ENCODE assay signal across 22 cellular contexts in genomic region chr2:70442301-70443077, GRCh38.
A peak's percentile ranks its signal among the peaks of the same experiment; 100 is the strongest.
DNase-seq lines count a peak whose midpoint lies in the region; ATAC-seq and TF ChIP-seq lines count a peak whose summit lies in the region.
"Had no signal": no experiment of that assay in that cellular context is flagged by ENCODE, and none has a peak within 500 bp of the region (broad histone marks: within the 10 kb centered on the region; RNA-seq: fewer than 3 reads in every experiment).

No MANE protein-coding gene starts in this region.

- no TSS peak for BruUV-seq in PC-3 (replicated peaks; lab: Mats Ljungman, UMichigan)

- no peak overlapping the region for H3K27ac ChIP-seq in CD4-positive, CD25-positive, alpha-beta regulatory T cell (ENCODE audit: insufficient read depth, low read length, poor library complexity, severe bottlenecking)
- H3K27ac ChIP-seq in PC-3 (ENCODE audit: low read length) (no peak overlapping the region), foreskin keratinocyte (no peak overlapping the region)
- H3K27ac ChIP-seq: heart right ventricle, left lung, tibial nerve had no signal

- peaks cover 0 to 2% (median 0%) of the 10 kb centered on the region in 7 donors for H3K9me3 Mint-ChIP-seq in CD4-positive, CD25-positive, alpha-beta regulatory T cell
- H3K9me3 Mint-ChIP-seq in T-cell: no peaks in the 10 kb centered on the region
- no peaks in the 10 kb centered on the region for H3K9me3 Mint-ChIP-seq in activated T-helper 2 cell treated with anti-CD3 and anti-CD28 coated beads, Interferon-gamma antibody, Interleukin-2, Interleukin-4, amounts not matched to agents 10 μg/mL and 5 μg/mL and 100 μg/mL, durations not matched to agents 14 hours and 24 hours and 36 hours
- H3K9me3 Mint-ChIP-seq: activated CD4-positive, alpha-beta memory T cell treated with anti-CD3 and anti-CD28 coated beads for 36 hours; activated T-cell treated with anti-CD3 and anti-CD28 coated beads, Interleukin-2, amount 50 U/mL, for 72 hours; effector memory CD8-positive, alpha-beta T cell had no signal

- intact Hi-C loops in activated T-helper 2 cell treated with anti-CD3 and anti-CD28 coated beads, Interferon-gamma antibody, Interleukin-2, Interleukin-4, amounts not matched to agents 10 μg/mL and 5 μg/mL and 100 μg/mL, durations not matched to agents 14 hours and 24 hours and 36 hours (cut with micrococcal nuclease): no loop called here
- intact Hi-C loops in PC-3 (cut with micrococcal nuclease): no loop called here

- H3K36me3 ChIP-seq in CD4-positive, CD25-positive, alpha-beta regulatory T cell (ENCODE audit: control insufficient read depth, insufficient read depth, low read length): no peaks in the 10 kb centered on the region
- no peaks in the 10 kb centered on the region for H3K36me3 ChIP-seq in PC-3 (ENCODE audit: low read depth, low read length)
- H3K36me3 ChIP-seq: heart right ventricle, left lung, tibial nerve had no signal

- no peaks in the 10 kb centered on the region for H3K79me2 ChIP-seq in PC-3 (ENCODE audit: low read length)

- no peaks in the 10 kb centered on the region for H4K20me1 ChIP-seq in PC-3 (ENCODE audit: low read length)

- H3K27me3 ChIP-seq in CD4-positive, CD25-positive, alpha-beta regulatory T cell (ENCODE audit: control insufficient read depth, insufficient read depth, low read length): no peaks in the 10 kb centered on the region
- no peaks in the 10 kb centered on the region for H3K27me3 ChIP-seq in PC-3 (ENCODE audit: low read length)
- no peaks in the 10 kb centered on the region for H3K27me3 ChIP-seq in foreskin keratinocyte
- H3K27me3 ChIP-seq: heart right ventricle, left lung, tibial nerve had no signal

- H3K4me1 Mint-ChIP-seq in CD4-positive, CD25-positive, alpha-beta regulatory T cell: peaks cover 5 to 35% (median 7%) of the 10 kb centered on the region in 4 donors
- peaks cover 37 to 58% (median 44%) of the 10 kb centered on the region in 3 donors for H3K4me1 Mint-ChIP-seq in T-cell
- H3K4me1 Mint-ChIP-seq in activated T-helper 2 cell treated with anti-CD3 and anti-CD28 coated beads, Interferon-gamma antibody, Interleukin-2, Interleukin-4, amounts not matched to agents 10 μg/mL and 5 μg/mL and 100 μg/mL, durations not matched to agents 14 hours and 24 hours and 36 hours (ENCODE audit: low read depth): peaks cover 13% of the 10 kb centered on the region

- H3K4me3 ChIP-seq in CD4-positive, CD25-positive, alpha-beta regulatory T cell (ENCODE audit: low read depth, low read length): no peak overlapping the region
- no peak overlapping the region for H3K4me3 ChIP-seq in PC-3 (ENCODE audit: low read length)
- H3K4me3 ChIP-seq: heart right ventricle, left lung, tibial nerve had no signal

- H3K9ac ChIP-seq in PC-3 (ENCODE audit: low read length): no peak overlapping the region

- H3F3A ChIP-seq in PC-3 (ENCODE audit: low read length, unreplicated experiment): no peaks in the 10 kb centered on the region

- no peaks in the 10 kb centered on the region for H3K9me2 ChIP-seq in PC-3 (replicated peaks; ENCODE audit: low read length)

- ATAC-seq in CD4-positive, CD25-positive, alpha-beta regulatory T cell (ENCODE audit: low read depth in 2 of 2): no peak
- ATAC-seq in T-cell (replicated peaks in 1 of 4) (no peak), PC-3 (no peak), foreskin keratinocyte (no peak)
- ATAC-seq: activated T-cell treated with anti-CD3 and anti-CD28 coated beads, Interleukin-2, amount 50 U/mL, for 72 hours; effector memory CD8-positive, alpha-beta T cell; heart right ventricle; left lung had no signal

- H2AFZ ChIP-seq in PC-3 (ENCODE audit: low read length): no peak overlapping the region

- H3K4me1 ChIP-seq in CD4-positive, CD25-positive, alpha-beta regulatory T cell (ENCODE audit: control insufficient read depth, insufficient read depth, low read length, poor library complexity, severe bottlenecking): peaks cover 6% of the 10 kb centered on the region
- no peaks in the 10 kb centered on the region for H3K4me1 ChIP-seq in PC-3 (ENCODE audit: insufficient read depth, low read length)
- no peaks in the 10 kb centered on the region for H3K4me1 ChIP-seq in foreskin keratinocyte
- H3K4me1 ChIP-seq: left lung, tibial nerve had no signal

- peak overlapping the region in 2 of 3 donors; percentile 20 to 61 for H3K27ac Mint-ChIP-seq in CD4-positive, CD25-positive, alpha-beta regulatory T cell
- peak overlapping the region; percentile 28 to 48 for H3K27ac Mint-ChIP-seq in T-cell
- H3K27ac Mint-ChIP-seq in activated T-helper 2 cell treated with anti-CD3 and anti-CD28 coated beads, Interferon-gamma antibody, Interleukin-2, Interleukin-4, amounts not matched to agents 10 μg/mL and 5 μg/mL and 100 μg/mL, durations not matched to agents 14 hours and 24 hours and 36 hours: no peak overlapping the region
- H3K27ac Mint-ChIP-seq: activated CD4-positive, alpha-beta memory T cell treated with anti-CD3 and anti-CD28 coated beads for 36 hours; activated T-cell treated with anti-CD3 and anti-CD28 coated beads, Interleukin-2, amount 50 U/mL, for 72 hours; effector memory CD8-positive, alpha-beta T cell had no signal

- no peaks in the 10 kb centered on the region for H3K9me3 ChIP-seq in CD4-positive, CD25-positive, alpha-beta regulatory T cell (ENCODE audit: control insufficient read depth in 2 of 2, low read length in 2 of 2)
- no peaks in the 10 kb centered on the region for H3K9me3 ChIP-seq in PC-3 (ENCODE audit: low read length)
- H3K9me3 ChIP-seq: heart right ventricle, left lung, tibial nerve had no signal

- POLR2A ChIA-PET in T-cell (lab: Charles Lee) (interaction anchor here in 1 of 2 donors (0.6 kb wide), 1 partner anchor 151 kb away, joined by 5 read pairs; no protein-coding TSS in a partner anchor), PC-3 (lab: Charles Lee; ENCODE audit: unreplicated experiment) (no interaction called here)

- no peaks in the 10 kb centered on the region for H3K36me3 Mint-ChIP-seq in CD4-positive, CD25-positive, alpha-beta regulatory T cell
- no peaks in the 10 kb centered on the region for H3K36me3 Mint-ChIP-seq in T-cell
- no peaks in the 10 kb centered on the region for H3K36me3 Mint-ChIP-seq in activated T-helper 2 cell treated with anti-CD3 and anti-CD28 coated beads, Interferon-gamma antibody, Interleukin-2, Interleukin-4, amounts not matched to agents 10 μg/mL and 5 μg/mL and 100 μg/mL, durations not matched to agents 14 hours and 24 hours and 36 hours (ENCODE audit: low read depth)
- H3K36me3 Mint-ChIP-seq: activated CD4-positive, alpha-beta memory T cell treated with anti-CD3 and anti-CD28 coated beads for 36 hours had no signal

- no peak for DNase-seq in CD4-positive, CD25-positive, alpha-beta regulatory T cell
- peak; percentile 23 for DNase-seq in ELR (ENCODE audit: low read depth)
- DNase-seq in T-cell: no peak
- DNase-seq in kidney tubule cell (ENCODE audit: low spot score): peak; percentile 53
- no peak for DNase-seq in activated T-helper 2 cell treated with anti-CD3 and anti-CD28 coated beads, Interferon-gamma antibody, Interleukin-2, Interleukin-4, amounts not matched to agents 10 μg/mL and 5 μg/mL and 100 μg/mL, durations not matched to agents 14 hours and 24 hours and 36 hours (ENCODE audit: low spot score)
- no peak for DNase-seq in PC-3
- no peak for DNase-seq in foreskin keratinocyte
- DNase-seq: activated CD4-positive, alpha-beta memory T cell treated with anti-CD3 and anti-CD28 coated beads for 36 hours; activated T-cell treated with anti-CD3 and anti-CD28 coated beads, Interleukin-2, amount 50 U/mL, for 72 hours; COR-L47; effector memory CD8-positive, alpha-beta T cell; heart right ventricle; KBM-7; left lung; midbrain; NCI-H1930; NCI-H2227 treated with DMSO at 0.1 percent for 48 hours; NCI-H82; SIG-M5; small intestine; stimulated activated naive CD4-positive, alpha-beta T cell treated with Interleukin-2 at 50 U/mL for 16 hours had no signal

- TF ChIP-seq CTCF in PC-3 (conservative IDR thresholded peaks at IDR 0.05; ENCODE audit: low read depth, low read length): no peak
- no peak for TF ChIP-seq CTCF in foreskin keratinocyte (conservative IDR thresholded peaks at IDR 0.05)

- H3K4me3 Mint-ChIP-seq in CD4-positive, CD25-positive, alpha-beta regulatory T cell: no peak overlapping the region
- no peak overlapping the region for H3K4me3 Mint-ChIP-seq in T-cell
- H3K4me3 Mint-ChIP-seq in activated T-helper 2 cell treated with anti-CD3 and anti-CD28 coated beads, Interferon-gamma antibody, Interleukin-2, Interleukin-4, amounts not matched to agents 10 μg/mL and 5 μg/mL and 100 μg/mL, durations not matched to agents 14 hours and 24 hours and 36 hours (ENCODE audit: low read depth): no peak overlapping the region
- H3K4me3 Mint-ChIP-seq: activated CD4-positive, alpha-beta memory T cell treated with anti-CD3 and anti-CD28 coated beads for 36 hours; activated T-cell treated with anti-CD3 and anti-CD28 coated beads, Interleukin-2, amount 50 U/mL, for 72 hours; effector memory CD8-positive, alpha-beta T cell had no signal

- CTCF ChIA-PET in T-cell (lab: Charles Lee): no interaction called here
- CTCF ChIA-PET in PC-3 (lab: Charles Lee): no interaction called here

- no peak overlapping the region for H3K4me2 ChIP-seq in PC-3 (ENCODE audit: low read length)

- H3K27me3 Mint-ChIP-seq in CD4-positive, CD25-positive, alpha-beta regulatory T cell: peaks cover 8% of the 10 kb centered on the region
- no peaks in the 10 kb centered on the region for H3K27me3 Mint-ChIP-seq in T-cell
- peaks cover 2% of the 10 kb centered on the region for H3K27me3 Mint-ChIP-seq in activated T-helper 2 cell treated with anti-CD3 and anti-CD28 coated beads, Interferon-gamma antibody, Interleukin-2, Interleukin-4, amounts not matched to agents 10 μg/mL and 5 μg/mL and 100 μg/mL, durations not matched to agents 14 hours and 24 hours and 36 hours (ENCODE audit: low read depth)
- H3K27me3 Mint-ChIP-seq: activated CD4-positive, alpha-beta memory T cell treated with anti-CD3 and anti-CD28 coated beads for 36 hours had no signal

Comparison
In these comparisons a context has a peak if more than half of its experiments do, and no peak if none do; other contexts are left out.
1. DNase-seq: peak in ELR (single experiment) and kidney tubule cell (single experiment); none in CD4-positive, CD25-positive, alpha-beta regulatory T cell (0 of 3), T-cell (0 of 34), activated T-helper 2 cell treated with anti-CD3 and anti-CD28 coated beads, Interferon-gamma antibody, Interleukin-2, Interleukin-4, amounts not matched to agents 10 μg/mL and 5 μg/mL and 100 μg/mL, durations not matched to agents 14 hours and 24 hours and 36 hours (single experiment), PC-3 (single experiment) and foreskin keratinocyte (0 of 2).